ENCODE assay signal across 8 cellular contexts in the genomic region with DNA sequence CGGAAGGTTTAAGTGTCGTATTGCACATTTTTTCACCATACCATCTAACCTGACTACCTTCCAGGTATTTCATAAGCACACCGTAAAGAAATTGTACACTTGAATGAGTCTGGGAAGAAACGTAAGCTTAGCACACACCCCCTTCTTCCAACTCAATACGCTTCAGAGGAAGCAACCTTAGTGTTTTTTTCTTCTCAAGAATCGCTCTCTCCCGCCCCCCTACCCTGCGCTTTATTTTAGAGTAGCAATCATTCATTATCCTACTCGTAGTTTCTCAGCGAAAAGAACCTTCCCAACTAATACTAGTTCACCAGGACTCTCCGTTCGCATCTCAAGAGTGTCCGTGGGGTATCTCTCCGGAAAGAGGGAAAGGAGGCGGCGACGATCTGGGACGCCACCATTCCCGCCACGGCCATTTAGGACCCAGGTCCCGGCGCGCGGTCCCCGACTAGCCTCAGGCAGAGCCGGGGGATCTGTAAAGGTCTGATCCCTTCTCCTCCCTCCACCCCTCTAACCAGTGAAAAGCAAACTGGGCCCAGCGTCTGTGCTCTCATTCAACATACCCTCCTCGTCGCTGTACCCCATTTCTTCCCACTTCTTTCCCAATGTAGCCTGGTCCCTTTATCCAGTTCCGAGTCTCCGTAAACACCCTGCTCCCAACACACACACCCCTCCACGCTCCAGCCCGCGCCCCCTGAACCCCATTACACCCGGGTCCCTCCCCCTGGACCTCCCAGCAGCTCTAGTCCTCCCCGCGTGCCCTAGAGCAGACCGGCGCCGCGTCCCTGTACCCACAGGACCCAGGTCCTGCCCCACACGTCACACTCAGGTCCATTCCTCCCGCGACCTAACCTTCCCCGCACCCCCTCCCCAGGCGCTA. TPM values are rescaled to one million over a fixed set of nuclear protein-coding genes. Genes with fewer than 3 reads are reported as not detected.
A peak's percentile ranks its signal among the peaks of the same experiment; 100 is the strongest.
DNase-seq lines count a peak whose midpoint lies in the region; ATAC-seq, FAIRE-seq and TF ChIP-seq lines count a peak whose summit lies in the region.

No MANE protein-coding gene starts in this region.

- DNase-seq in stimulated activated CD4-positive, alpha-beta T cell treated with anti-CD3 and anti-CD28 coated beads, Interleukin-15, amount 100 ng/mL, for 24 hours, result peak; percentile 37
- no peak for DNase-seq in stimulated activated CD4-positive, alpha-beta T cell treated with anti-CD3 and anti-CD28 coated beads, Interleukin-2, amount 100 ng/mL, for 48 hours
- DNase-seq in NCI-H146 treated with DMSO at 0.1 percent for 48 hours (lab: John Stamatoyannopoulos, UW; ENCODE audit: unreplicated experiment) (peak; percentile 47), ascending aorta (ENCODE audit: low spot score in 2 of 2) (no peak), iPS DF 19.7 (ENCODE audit: low read depth, low spot score) (peak; percentile 28), retinal pigment epithelial cell (ENCODE audit: low read depth) (no peak), GM19239 (ENCODE audit: insufficient read length, low spot score) (no peak)

- H3K4me3 ChIP-seq in ascending aorta (peak overlapping the region; percentile 70 to 97), retinal pigment epithelial cell (ENCODE audit: low read length) (peak overlapping the region; percentile 96)

- H3K27me3 ChIP-seq in ascending aorta, result no peaks in the 10 kb centered on the region

- TF ChIP-seq CTCF in ascending aorta (IDR thresholded peaks at IDR 0.05) (no peak), retinal pigment epithelial cell (conservative IDR thresholded peaks at IDR 0.05; ENCODE audit: low read depth, low read length) (peak; percentile 15)

- intact Hi-C loops in ascending aorta (cut with DNase I), result loop anchor here (1.0 kb wide), 1 partner anchor 96 kb away; no protein-coding TSS in a partner anchor

- ATAC-seq in HG02571 (IDR thresholded peaks at IDR 0.05; ENCODE audit: unreplicated experiment), result peak; percentile 33

- peaks cover 0 to 11% of the 10 kb centered on the region in 2 donors for H3K4me1 ChIP-seq in ascending aorta

- H3K36me3 ChIP-seq in ascending aorta, result no peaks in the 10 kb centered on the region

- H3K9me3 ChIP-seq in ascending aorta, result no peaks in the 10 kb centered on the region

- peak overlapping the region; percentile 77 to 79 for H3K27ac ChIP-seq in ascending aorta

- FAIRE-seq in GM19239 (lab: Jason Lieb, UNC), result no peak

RNA-seq across cellular contexts. Expression of a gene that starts 16.0 kb away (rescaled TPM):
- total RNA-seq in ascending aorta, result 8.5 TPM

RNA-seq across cellular contexts. Expression of a gene that starts 30.6 kb away (rescaled TPM):
- not detected for total RNA-seq in ascending aorta

RNA-seq across cellular contexts. Expression of a gene that starts 34.1 kb away (rescaled TPM):
- total RNA-seq in ascending aorta, result 172 TPM

Comparison
In these comparisons a context has a peak if more than half of its experiments do, and no peak if none do; other contexts are left out.
1. DNase-seq: peak in stimulated activated CD4-positive, alpha-beta T cell treated with anti-CD3 and anti-CD28 coated beads, Interleukin-15, amount 100 ng/mL, for 24 hours (single experiment), NCI-H146 treated with DMSO at 0.1 percent for 48 hours (single experiment) and iPS DF 19.7 (single experiment); none in stimulated activated CD4-positive, alpha-beta T cell treated with anti-CD3 and anti-CD28 coated beads, Interleukin-2, amount 100 ng/mL, for 48 hours (0 of 2), ascending aorta (0 of 2), retinal pigment epithelial cell (single experiment) and GM19239 (single experiment).